13 cellular contexts compared by ENCODE assay signal in genomic region chr5:177335701-177336065, GRCh38.
"Had no signal": no experiment of that assay in that cellular context is flagged by ENCODE, and none has a peak within 500 bp of the region (broad histone marks: within the 10 kb centered on the region; RNA-seq: fewer than 3 reads in every experiment).

No MANE protein-coding gene starts in this region.

- H3K4me1 ChIP-seq: neural progenitor cell had no signal

- H3K4me3 ChIP-seq: cardiac muscle cell, lung, neural progenitor cell, skin epidermis, thoracic aorta had no signal

- FAIRE-seq: TTC549 had no signal

- H3K4me3 Mint-ChIP-seq: activated B cell treated with CpG ODN at 0.5 μM for 24 hours; activated CD4-positive, alpha-beta T cell treated with anti-CD3 and anti-CD28 coated beads, Interleukin-2, amount 10 ng/mL, durations not matched to agents 24 days and 14 days; activated CD8-positive, alpha-beta T cell treated with anti-CD3 and anti-CD28 coated beads, Interleukin-2, amount 10 ng/mL, durations not matched to agents 7 days and 5 days; naive B cell had no signal

- H3K9me3 ChIP-seq: thoracic aorta had no signal

- H3K4me2 ChIP-seq: neural progenitor cell had no signal

- H2AFZ ChIP-seq: neural progenitor cell had no signal

- DNase-seq: activated B cell treated with CpG ODN at 0.5 μM for 24 hours; activated CD4-positive, alpha-beta T cell treated with anti-CD3 and anti-CD28 coated beads, Interleukin-2, amount 10 ng/mL, durations not matched to agents 24 days and 14 days; activated CD8-positive, alpha-beta memory T cell treated with anti-CD3 and anti-CD28 coated beads, Interleukin-2, amount 50 U/mL, for 4 hours; hippocampal formation; kidney glomerular epithelial cell; naive B cell had no signal

- H3K27ac Mint-ChIP-seq: activated B cell treated with CpG ODN at 0.5 μM for 24 hours had no signal

- H3K9me3 Mint-ChIP-seq: activated B cell treated with CpG ODN at 0.5 μM for 24 hours; activated CD4-positive, alpha-beta T cell treated with anti-CD3 and anti-CD28 coated beads, Interleukin-2, amount 10 ng/mL, durations not matched to agents 24 days and 14 days; naive B cell; neural progenitor cell had no signal

- H3K4me1 Mint-ChIP-seq: neural progenitor cell had no signal

- H3K27ac ChIP-seq: cardiac muscle cell, neural progenitor cell, skin epidermis, thoracic aorta had no signal

- H3K27me3 Mint-ChIP-seq: activated B cell treated with CpG ODN at 0.5 μM for 24 hours; activated CD4-positive, alpha-beta T cell treated with anti-CD3 and anti-CD28 coated beads, Interleukin-2, amount 10 ng/mL, durations not matched to agents 24 days and 14 days; naive B cell had no signal

- H3K9ac ChIP-seq: neural progenitor cell had no signal

- H3K27me3 ChIP-seq: cardiac muscle cell, neural progenitor cell had no signal

- H3K36me3 ChIP-seq: neural progenitor cell had no signal
